In the genomic region with DNA sequence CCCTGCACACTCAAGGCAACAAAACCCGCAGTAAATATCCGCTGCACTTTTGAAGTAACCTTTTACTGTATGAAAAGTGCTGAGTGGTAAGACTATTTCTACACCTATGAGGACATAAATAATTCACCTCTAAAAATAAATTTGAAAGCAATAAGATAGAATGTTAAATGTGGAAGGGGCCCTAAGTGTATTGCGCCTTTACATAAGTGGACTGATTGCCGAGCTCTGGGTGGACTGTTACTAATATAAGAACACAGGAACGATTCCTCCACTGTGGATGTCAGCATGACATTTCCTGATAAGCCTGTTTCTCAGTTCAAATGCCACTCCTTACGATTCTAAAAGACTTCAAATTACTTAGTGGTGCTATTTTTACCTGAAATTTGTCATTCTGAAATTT, we compare ENCODE assay signal across 7 cellular contexts.
"Had no signal": no experiment of that assay in that cellular context is flagged by ENCODE, and none has a peak within 500 bp of the region (broad histone marks: within the 10 kb centered on the region; RNA-seq: fewer than 3 reads in every experiment).

No MANE protein-coding gene starts in this region.

- ATAC-seq: GM23338 had no signal

- H3K4me1 Mint-ChIP-seq: IgD-negative memory B cell had no signal

- H3K27ac Mint-ChIP-seq: GM23338, H9, IgD-negative memory B cell had no signal

- H3K36me3 Mint-ChIP-seq: IgD-negative memory B cell had no signal

- H2AFZ ChIP-seq: GM23338 had no signal

- H3K9me3 Mint-ChIP-seq: GM23338, H9 had no signal

- DNase-seq: H9, HCEC 1CT had no signal

- H3K4me3 Mint-ChIP-seq: GM23338, H9, IgD-negative memory B cell had no signal

- H3K4me2 ChIP-seq: GM23338 had no signal

- H3K4me3 ChIP-seq: GM23338 had no signal

- H3K27me3 Mint-ChIP-seq: IgD-negative memory B cell had no signal

- FAIRE-seq: H1, H54, HTR-8/SVneo had no signal
